Comparison of ENCODE assay signal across 8 cellular contexts in genomic region chr11:46381046-46381835, GRCh38. TPM values are rescaled to one million over a fixed set of nuclear protein-coding genes. Genes with fewer than 3 reads are reported as not detected.
A peak's percentile ranks its signal among the peaks of the same experiment; 100 is the strongest.
DNase-seq lines count a peak whose midpoint lies in the region; ATAC-seq lines count a peak whose summit lies in the region.

A gene with protein sequence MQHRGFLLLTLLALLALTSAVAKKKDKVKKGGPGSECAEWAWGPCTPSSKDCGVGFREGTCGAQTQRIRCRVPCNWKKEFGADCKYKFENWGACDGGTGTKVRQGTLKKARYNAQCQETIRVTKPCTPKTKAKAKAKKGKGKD (plus strand): TSS chr11:46381669. CDS start chr11:46382058, 389 bp downstream.

- DNase-seq in DMS79 treated with DMSO at 0.1 percent for 48 hours (lab: John Stamatoyannopoulos, UW) (peak; percentile 43), HuH-7 (ENCODE audit: low spot score) (peak; percentile 78), hepatic stellate cell (ENCODE audit: low spot score) (peak; percentile 52), sciatic nerve (ENCODE audit: low spot score) (no peak), SW480 (ENCODE audit: low spot score) (no peak), UCSD-AML1 (lab: John Stamatoyannopoulos, UW; ENCODE audit: unreplicated experiment) (no peak)
- DNase-seq in activated naive CD8-positive, alpha-beta T cell treated with anti-CD3 and anti-CD28 coated beads, Interleukin-2, amount 10 ng/mL, durations not matched to agents 7 days and 5 days: peak; percentile 60

- peak within 1 kb of the TSS; percentile 75 for H3K4me3 Mint-ChIP-seq in activated naive CD8-positive, alpha-beta T cell treated with anti-CD3 and anti-CD28 coated beads, Interleukin-2, amount 10 ng/mL, durations not matched to agents 7 days and 5 days

- peaks cover 6% of the 10 kb centered on the region for H3K4me1 Mint-ChIP-seq in activated naive CD8-positive, alpha-beta T cell treated with anti-CD3 and anti-CD28 coated beads, Interleukin-2, amount 10 ng/mL, durations not matched to agents 7 days and 5 days

- H3K9me3 Mint-ChIP-seq in activated naive CD8-positive, alpha-beta T cell treated with anti-CD3 and anti-CD28 coated beads, Interleukin-2, amount 10 ng/mL, durations not matched to agents 7 days and 5 days: no peaks in the 10 kb centered on the region

- H3K36me3 Mint-ChIP-seq in activated naive CD8-positive, alpha-beta T cell treated with anti-CD3 and anti-CD28 coated beads, Interleukin-2, amount 10 ng/mL, durations not matched to agents 7 days and 5 days: peaks cover 13% of the 10 kb centered on the region

- ATAC-seq in activated naive CD8-positive, alpha-beta T cell treated with anti-CD3 and anti-CD28 coated beads, Interleukin-2, amount 10 ng/mL, durations not matched to agents 7 days and 5 days (ENCODE audit: low read depth): peak; percentile 10
- ATAC-seq in sciatic nerve: peak; percentile 0
- no peak for ATAC-seq in GM21619 (IDR thresholded peaks at IDR 0.05; ENCODE audit: unreplicated experiment)

- POLR2A ChIA-PET in activated naive CD8-positive, alpha-beta T cell treated with anti-CD3 and anti-CD28 coated beads, Interleukin-2, amount 10 ng/mL, durations not matched to agents 7 days and 5 days (lab: Charles Lee): no interaction called here

- H3K27me3 Mint-ChIP-seq in activated naive CD8-positive, alpha-beta T cell treated with anti-CD3 and anti-CD28 coated beads, Interleukin-2, amount 10 ng/mL, durations not matched to agents 7 days and 5 days: peaks cover 10% of the 10 kb centered on the region

- peak within 1 kb of the TSS; percentile 76 for H3K27ac Mint-ChIP-seq in activated naive CD8-positive, alpha-beta T cell treated with anti-CD3 and anti-CD28 coated beads, Interleukin-2, amount 10 ng/mL, durations not matched to agents 7 days and 5 days

- intact Hi-C loops in sciatic nerve (cut with DNase I): loop anchor here (5.0 to 10.0 kb wide), 2 partner anchors 151 to 234 kb away; partner anchors contain the start of genes ATG13 and HARBI1

RNA-seq across cellular contexts. Expression of the gene that starts here (rescaled TPM):
- total RNA-seq in activated naive CD8-positive, alpha-beta T cell treated with anti-CD3 and anti-CD28 coated beads, Interleukin-2, amount 10 ng/mL, durations not matched to agents 7 days and 5 days: 1 to 10 TPM; 6.9 to 7.4 TPM
- 92.7 TPM for total RNA-seq in sciatic nerve

Comparison
In these comparisons a context has a peak if more than half of its experiments do, and no peak if none do; other contexts are left out.
1. RNA of the gene that starts here (total RNA-seq): 92.7 TPM in sciatic nerve (single experiment); 6.9 to 7.4 TPM in activated naive CD8-positive, alpha-beta T cell treated with anti-CD3 and anti-CD28 coated beads, Interleukin-2, amount 10 ng/mL, durations not matched to agents 7 days and 5 days; every median in the first group is over 10 times any median in the second.
2. DNase-seq: peak in DMS79 treated with DMSO at 0.1 percent for 48 hours (single experiment), HuH-7 (single experiment), activated naive CD8-positive, alpha-beta T cell treated with anti-CD3 and anti-CD28 coated beads, Interleukin-2, amount 10 ng/mL, durations not matched to agents 7 days and 5 days (single experiment) and hepatic stellate cell (single experiment); none in sciatic nerve (single experiment), SW480 (single experiment) and UCSD-AML1 (single experiment).